11 cellular contexts compared by ENCODE assay signal in genomic region chr4:170114183-170114582, GRCh38. TPM values are rescaled to one million over a fixed set of nuclear protein-coding genes. Genes with fewer than 3 reads are reported as not detected.
"Had no signal": no experiment of that assay in that cellular context is flagged by ENCODE, and none has a peak within 500 bp of the region (broad histone marks: within the 10 kb centered on the region; RNA-seq: fewer than 3 reads in every experiment).

No MANE protein-coding gene starts in this region.

RNA-seq across cellular contexts. Expression of gene AADAT, which starts 24.4 kb away (rescaled TPM):
- total RNA-seq: activated CD4-positive, alpha-beta memory T cell treated with anti-CD3 and anti-CD28 coated beads, Interleukin-2, amount 10 ng/mL, durations not matched to agents 7 days and 5 days; activated CD4-positive, alpha-beta T cell treated with anti-CD3 and anti-CD28 coated beads for 36 hours; activated CD4-positive, alpha-beta T cell treated with anti-CD3 and anti-CD28 coated beads, Interleukin-2, amount 10 ng/mL, durations not matched to agents 7 days and 5 days; activated CD8-positive, alpha-beta memory T cell treated with anti-CD3 and anti-CD28 coated beads, Interleukin-2, amount 10 ng/mL, durations not matched to agents 7 days and 5 days; activated CD8-positive, alpha-beta T cell treated with anti-CD3 and anti-CD28 coated beads, Interleukin-2, amount 10 ng/mL, durations not matched to agents 7 days and 5 days; activated naive CD8-positive, alpha-beta T cell treated with anti-CD3 and anti-CD28 coated beads, Interleukin-2, amount 10 ng/mL, durations not matched to agents 7 days and 5 days; activated T-helper 2 cell treated with anti-CD3 and anti-CD28 coated beads, Interferon-gamma antibody, Interleukin-2, Interleukin-4, amounts not matched to agents 10 μg/mL and 5 μg/mL and 100 μg/mL, durations not matched to agents 14 hours and 24 hours and 36 hours; T-cell; T-helper 1 cell treated with Interleukin-12 subunit alpha and Interleukin-12 subunit beta and Interleukin-4 antibody, amounts not matched to agents 30 ng/mL and 1 ng/mL, for 36 hours; T-helper 17 cell; T-helper 2 cell treated with Interferon-gamma antibody and Interleukin-4, amounts not matched to agents 100 ng/mL and 5 ng/mL, for 36 hours had no signal
